ENCODE assay signal across 20 cellular contexts in genomic region chr19:33756177-33756576, GRCh38. TPM values are rescaled to one million over a fixed set of nuclear protein-coding genes. Genes with fewer than 3 reads are reported as not detected.
A peak's percentile ranks its signal among the peaks of the same experiment; 100 is the strongest.
DNase-seq lines count a peak whose midpoint lies in the region; ATAC-seq, FAIRE-seq and TF ChIP-seq lines count a peak whose summit lies in the region.
"Had no signal": no experiment of that assay in that cellular context is flagged by ENCODE, and none has a peak within 500 bp of the region (broad histone marks: within the 10 kb centered on the region; RNA-seq: fewer than 3 reads in every experiment).

No MANE protein-coding gene starts in this region.

- H3K36me3 ChIP-seq in H7 (replicated peaks; ENCODE audit: control insufficient read depth, insufficient read depth, low read length), result no peaks in the 10 kb centered on the region
- no peaks in the 10 kb centered on the region for H3K36me3 ChIP-seq in kidney (ENCODE audit: control insufficient read depth in 1 of 2, insufficient read depth in 2 of 2, low read length in 2 of 2)
- H3K36me3 ChIP-seq in heart right ventricle, result no peaks in the 10 kb centered on the region
- no peaks in the 10 kb centered on the region for H3K36me3 ChIP-seq in left ventricle myocardium inferior
- H3K36me3 ChIP-seq: BLaER1 had no signal

- 85 to 89% methylated on average over 11 of the region's 11 CpGs for WGBS in heart right ventricle, 2 donors

- intact Hi-C loops in kidney (cut with DNase I) (no loop called here), heart right ventricle (cut with DNase I) (loop anchor here in 1 of 10 donors (10.0 kb wide), 1 partner anchor 211 kb away; no protein-coding TSS in a partner anchor), left ventricle myocardium inferior (cut with micrococcal nuclease) (no loop called here)

- TF ChIP-seq CTCF in kidney (IDR thresholded peaks at IDR 0.05; ENCODE audit: borderline replicate concordance, extremely low read depth, insufficient read depth) (no peak), heart right ventricle (IDR thresholded peaks at IDR 0.05) (no peak), left ventricle myocardium inferior (IDR thresholded peaks at IDR 0.05; ENCODE audit: borderline replicate concordance) (no peak)

- H3K27ac ChIP-seq in kidney (ENCODE audit: low read depth in 2 of 2, low read length in 2 of 2), result no peak overlapping the region
- H3K27ac ChIP-seq in heart right ventricle, result no peak overlapping the region
- no peak overlapping the region for H3K27ac ChIP-seq in left ventricle myocardium inferior (replicated peaks)
- H3K27ac ChIP-seq: BLaER1, C4-2B, GM23248 had no signal

- no peak for ATAC-seq in HG02840 (IDR thresholded peaks at IDR 0.05; ENCODE audit: low FRiP score, unreplicated experiment)
- no peak for ATAC-seq in heart right ventricle
- ATAC-seq: CD8-positive, alpha-beta T cell; HCT116 had no signal

- H3K4me1 ChIP-seq in kidney (ENCODE audit: control insufficient read depth in 1 of 2, insufficient read depth in 1 of 2, low read depth in 1 of 2, low read length in 2 of 2), result peaks cover 0 to 5% of the 10 kb centered on the region in 2 donors
- peaks cover 0 to 7% (median 0%) of the 10 kb centered on the region in 9 donors for H3K4me1 ChIP-seq in heart right ventricle
- peaks cover 7% of the 10 kb centered on the region for H3K4me1 ChIP-seq in left ventricle myocardium inferior
- H3K4me1 ChIP-seq: Caco-2 had no signal

- no peak overlapping the region for H3K9ac ChIP-seq in kidney (ENCODE audit: low read length in 2 of 2)
- H3K9ac ChIP-seq: BLaER1, GM23248 had no signal

- H3K9me3 ChIP-seq in kidney (ENCODE audit: control insufficient read depth in 1 of 2, low read length in 2 of 2) (no peaks in the 10 kb centered on the region), heart right ventricle (no peaks in the 10 kb centered on the region), left ventricle myocardium inferior (replicated peaks) (no peaks in the 10 kb centered on the region)
- H3K9me3 ChIP-seq: BLaER1, Caco-2 had no signal

- H3K27me3 ChIP-seq in H7 (ENCODE audit: control insufficient read depth, insufficient read depth, low read length) (no peaks in the 10 kb centered on the region), heart right ventricle (peaks cover 0 to 15% (median 3%) of the 10 kb centered on the region in 7 donors), left ventricle myocardium inferior (ENCODE audit: low read depth) (peaks cover 45% of the 10 kb centered on the region)
- H3K27me3 ChIP-seq: BLaER1 had no signal

- FAIRE-seq in kidney (lab: Jason Lieb, UNC), result no peak
- FAIRE-seq: GM12892, H1 had no signal

- H3K4me3 ChIP-seq in H7 (ENCODE audit: insufficient read depth, low read depth, low read length) (no peak overlapping the region), kidney (ENCODE audit: low read length in 2 of 2) (no peak overlapping the region), heart right ventricle (no peak overlapping the region), left ventricle myocardium inferior (no peak overlapping the region)
- H3K4me3 ChIP-seq: BLaER1, GM23248 had no signal

- peak; percentile 26 for DNase-seq in H7
- DNase-seq in cerebellar cortex (ENCODE audit: low spot score), result peak; percentile 66
- peak; percentile 33 for DNase-seq in kidney
- no peak for DNase-seq in NCI-H187 treated with DMSO at 0.1 percent for 48 hours (lab: John Stamatoyannopoulos, UW)
- DNase-seq in heart right ventricle, result no peak
- no peak for DNase-seq in left ventricle myocardium inferior
- DNase-seq: Caco-2; CD4-positive, CD25-positive, alpha-beta regulatory T cell; CD8-positive, alpha-beta T cell; DMS79; EL; GF-D8; GM23248; H9 had no signal

RNA-seq across cellular contexts. Expression of gene KCTD15, which starts 40.5 kb away (rescaled TPM):
- total RNA-seq in H7 (2014; rRNA removed; shearing (Covaris generic)), result 44.9 and 47.4 TPM in 2 replicates
- total RNA-seq in kidney (22.0 TPM), heart right ventricle (10 to 100 TPM in 1 of 10 donors, 1 to 10 TPM in 9; 3.5 to 18.6 (median 7.2) TPM), left ventricle myocardium inferior (9.9 TPM)
- polyA plus RNA-seq in kidney (ENCODE audit: insufficient read depth, low read depth, low replicate concordance) (10.5 TPM), heart right ventricle (10 to 100 TPM; 16.0 to 22.5 TPM)

Comparison
In these comparisons a context has a peak if more than half of its experiments do, and no peak if none do; other contexts are left out.
1. DNase-seq: peak in H7 (single experiment), cerebellar cortex (single experiment) and kidney (single experiment); none in NCI-H187 treated with DMSO at 0.1 percent for 48 hours (single experiment), heart right ventricle (0 of 2) and left ventricle myocardium inferior (single experiment).